In genomic region chr14:64970776-64971451, GRCh38 we compare ENCODE assay signal across 10 cellular contexts. TPM values are rescaled to one million over a fixed set of nuclear protein-coding genes. Genes with fewer than 3 reads are reported as not detected.
DNase-seq lines count a peak whose midpoint lies in the region; TF ChIP-seq lines count a peak whose summit lies in the region.
"Had no signal": no experiment of that assay in that cellular context is flagged by ENCODE, and none has a peak within 500 bp of the region (broad histone marks: within the 10 kb centered on the region; RNA-seq: fewer than 3 reads in every experiment).

No MANE protein-coding gene starts in this region.

- H3K27ac ChIP-seq in thymus (ENCODE audit: low read depth) (no peak overlapping the region), tibial nerve (no peak overlapping the region)

- H3K27me3 Mint-ChIP-seq in activated T-cell treated with anti-CD3 and anti-CD28 coated beads, Interleukin-2, amount 50 U/mL, for 24 hours, result no peaks in the 10 kb centered on the region
- no peaks in the 10 kb centered on the region for H3K27me3 Mint-ChIP-seq in activated naive CD8-positive, alpha-beta T cell

- WGBS in thymus, result 93% methylated on average over 6 of the region's 6 CpGs
- WGBS in tibial nerve, 2 donors, result 70 to 71% methylated on average over 6 of the region's 6 CpGs

- peak overlapping the region; percentile 72 for H3K27ac Mint-ChIP-seq in activated T-cell treated with anti-CD3 and anti-CD28 coated beads, Interleukin-2, amount 50 U/mL, for 24 hours
- H3K27ac Mint-ChIP-seq in activated naive CD8-positive, alpha-beta T cell, result no peak overlapping the region

- TF ChIP-seq CTCF in tibial nerve (IDR thresholded peaks at IDR 0.05), result no peak

- no peaks in the 10 kb centered on the region for H3K9me3 Mint-ChIP-seq in activated T-cell treated with anti-CD3 and anti-CD28 coated beads, Interleukin-2, amount 50 U/mL, for 24 hours
- no peaks in the 10 kb centered on the region for H3K9me3 Mint-ChIP-seq in activated naive CD8-positive, alpha-beta T cell (ENCODE audit: low read depth)

- H3K36me3 ChIP-seq in thymus (ENCODE audit: control insufficient read depth, insufficient read depth), result no peaks in the 10 kb centered on the region
- peaks cover 0 to under 1% (median 0%) of the 10 kb centered on the region in 3 donors for H3K36me3 ChIP-seq in tibial nerve

- peak overlapping the region; percentile 75 for H3K4me3 Mint-ChIP-seq in activated T-cell treated with anti-CD3 and anti-CD28 coated beads, Interleukin-2, amount 50 U/mL, for 24 hours
- H3K4me3 Mint-ChIP-seq in activated naive CD8-positive, alpha-beta T cell, result peak overlapping the region; percentile 75

- TF ChIP-seq EP300 in tibial nerve (IDR thresholded peaks at IDR 0.05), result no peak

- H3K4me1 ChIP-seq in thymus (ENCODE audit: control insufficient read depth, insufficient read depth, low read length), result peaks cover 2% of the 10 kb centered on the region
- peaks cover 0 to 20% (median 10%) of the 10 kb centered on the region in 4 donors for H3K4me1 ChIP-seq in tibial nerve

- H3K4me1 Mint-ChIP-seq in activated T-cell treated with anti-CD3 and anti-CD28 coated beads, Interleukin-2, amount 50 U/mL, for 24 hours (ENCODE audit: low read depth), result peaks cover 15% of the 10 kb centered on the region
- H3K4me1 Mint-ChIP-seq in activated naive CD8-positive, alpha-beta T cell (ENCODE audit: low read depth), result peaks cover 8% of the 10 kb centered on the region

- peak overlapping the region; percentile 78 for H3K4me3 ChIP-seq in thymus (ENCODE audit: low read length)
- H3K4me3 ChIP-seq in tibial nerve, result peak overlapping the region in 2 of 4 donors; percentile 64 to 77

- H3K9me3 ChIP-seq in thymus (ENCODE audit: control insufficient read depth) (no peaks in the 10 kb centered on the region), tibial nerve (no peaks in the 10 kb centered on the region)

- no peak for TF ChIP-seq POLR2A in tibial nerve (IDR thresholded peaks at IDR 0.05)

- no peaks in the 10 kb centered on the region for H3K36me3 Mint-ChIP-seq in activated T-cell treated with anti-CD3 and anti-CD28 coated beads, Interleukin-2, amount 50 U/mL, for 24 hours (ENCODE audit: low read depth)
- peaks cover 2% of the 10 kb centered on the region for H3K36me3 Mint-ChIP-seq in activated naive CD8-positive, alpha-beta T cell

- DNase-seq in activated T-cell treated with anti-CD3 and anti-CD28 coated beads, Interleukin-2, amount 50 U/mL, for 24 hours, result peak; percentile 39
- no peak for DNase-seq in activated T-cell treated with anti-CD3 and anti-CD28 coated beads, Interleukin-2, amount 50 U/mL, for 1 hour
- peak; percentile 62 for DNase-seq in left kidney (ENCODE audit: low read depth, low spot score)
- DNase-seq in ureter (ENCODE audit: low spot score), result no peak
- DNase-seq in midbrain (lab: John Stamatoyannopoulos, UW), result no peak
- DNase-seq in tibial nerve (ENCODE audit: low spot score in 2 of 2), result no peak
- DNase-seq: Karpas-422 had no signal

- H3K27me3 ChIP-seq in thymus (ENCODE audit: control insufficient read depth, insufficient read depth), result no peaks in the 10 kb centered on the region
- H3K27me3 ChIP-seq in tibial nerve, result peaks cover 0 to 12% of the 10 kb centered on the region in 2 donors

RNA-seq across cellular contexts. Expression of gene RAB15, which starts 1.2 kb away (rescaled TPM):
- 8.8 TPM for polyA plus RNA-seq in thymus
- 71.4 TPM for total RNA-seq in ureter
- total RNA-seq in tibial nerve, result 1 to 10 TPM in 1 of 4 donors, under 1 TPM in 2, not detected in 1; 0.22 to 2.4 (median 0.42) TPM

RNA-seq across cellular contexts. Expression of gene FNTB, which starts 15.8 kb away (rescaled TPM):
- polyA plus RNA-seq in thymus, result 9.5 TPM
- total RNA-seq in ureter, result 28.3 TPM
- 10 to 100 TPM; 21.0 to 34.5 (median 31.0) TPM for total RNA-seq in tibial nerve

RNA-seq across cellular contexts. Expression of gene GPX2, which starts 28.4 kb away (rescaled TPM):
- polyA plus RNA-seq in thymus, result 20.3 TPM
- total RNA-seq in ureter (342 TPM), tibial nerve (not detected)
- total RNA-seq: subcutaneous adipose tissue had no signal

RNA-seq across cellular contexts. Expression of gene CHURC1, which starts 56.7 kb away (rescaled TPM):
- polyA plus RNA-seq in thymus, result 55.1 TPM
- total RNA-seq in ureter (57.3 TPM), tibial nerve (100 to 1,000 TPM in 1 of 4 donors, 10 to 100 TPM in 3; 75.0 to 131 (median 89.1) TPM)

Comparison
In these comparisons a context has a peak if more than half of its experiments do, and no peak if none do; other contexts are left out.
1. DNase-seq: peak in activated T-cell treated with anti-CD3 and anti-CD28 coated beads, Interleukin-2, amount 50 U/mL, for 24 hours (single experiment) and left kidney (single experiment); none in activated T-cell treated with anti-CD3 and anti-CD28 coated beads, Interleukin-2, amount 50 U/mL, for 1 hour (single experiment), ureter (single experiment), midbrain (single experiment) and tibial nerve (0 of 2).
2. RNA of gene RAB15, which starts 1.2 kb away (total RNA-seq): 71.4 TPM in ureter (single experiment); 0.22 to 2.4 TPM in tibial nerve; every median in the first group is over 10 times any median in the second.
3. RNA of gene GPX2, which starts 28.4 kb away (total RNA-seq): 342 TPM in ureter (single experiment); not detected in tibial nerve; every median in the first group is over 100 times any median in the second.